In the genomic region with DNA sequence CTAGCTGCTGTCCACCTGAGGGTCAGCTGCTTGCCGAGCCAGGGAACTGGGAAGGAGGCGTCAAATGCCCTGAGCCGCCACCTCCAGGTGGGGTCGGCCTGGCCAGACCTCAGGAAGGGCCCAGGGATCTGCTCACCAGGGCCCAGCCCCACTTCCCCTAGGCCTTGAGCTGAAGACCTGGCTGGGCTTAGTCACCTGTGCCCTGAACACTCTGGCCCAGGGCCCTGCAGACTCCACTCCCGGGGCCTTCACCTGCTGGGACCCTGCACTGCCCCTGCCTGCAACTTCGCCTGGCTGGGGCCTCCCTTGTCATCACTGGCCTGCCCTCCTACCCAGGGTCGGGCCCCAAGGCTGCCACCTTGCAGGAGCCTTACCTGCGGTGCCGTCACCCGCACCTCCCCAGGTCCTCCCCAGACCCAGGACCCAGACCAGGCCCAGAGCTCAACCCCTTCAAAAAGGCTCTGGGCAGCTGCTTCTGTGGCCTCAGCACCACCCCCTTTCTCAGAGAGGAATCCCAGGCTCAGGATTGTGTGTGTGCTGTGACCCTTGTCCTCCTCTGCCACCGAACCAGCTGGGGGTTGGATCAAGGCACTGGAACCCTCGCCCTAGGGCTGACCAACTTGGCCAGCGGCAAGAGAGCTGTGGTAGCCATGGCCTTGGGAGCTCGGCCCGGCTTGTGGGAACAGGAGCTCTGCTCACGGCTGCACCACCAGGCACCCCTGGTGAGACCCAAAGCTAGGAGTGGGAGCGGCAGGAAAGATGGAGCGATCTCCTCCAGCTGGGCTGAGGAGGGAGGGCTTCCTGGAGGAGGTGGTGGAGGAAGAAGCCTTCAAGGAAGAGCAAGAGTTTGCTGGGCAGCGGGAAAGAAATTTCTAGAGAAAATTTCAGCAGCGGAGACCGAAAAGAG, we compare ENCODE assay signal across 1 cellular context.
TF ChIP-seq lines count a peak whose summit lies in the region.

No MANE protein-coding gene starts in this region.

TF ChIP-seq in K562, 482 proteins besides CTCF, POLR2A, EP300 and RAD21 (continued from another document):
- TF ChIP-seq, protein P1, sequence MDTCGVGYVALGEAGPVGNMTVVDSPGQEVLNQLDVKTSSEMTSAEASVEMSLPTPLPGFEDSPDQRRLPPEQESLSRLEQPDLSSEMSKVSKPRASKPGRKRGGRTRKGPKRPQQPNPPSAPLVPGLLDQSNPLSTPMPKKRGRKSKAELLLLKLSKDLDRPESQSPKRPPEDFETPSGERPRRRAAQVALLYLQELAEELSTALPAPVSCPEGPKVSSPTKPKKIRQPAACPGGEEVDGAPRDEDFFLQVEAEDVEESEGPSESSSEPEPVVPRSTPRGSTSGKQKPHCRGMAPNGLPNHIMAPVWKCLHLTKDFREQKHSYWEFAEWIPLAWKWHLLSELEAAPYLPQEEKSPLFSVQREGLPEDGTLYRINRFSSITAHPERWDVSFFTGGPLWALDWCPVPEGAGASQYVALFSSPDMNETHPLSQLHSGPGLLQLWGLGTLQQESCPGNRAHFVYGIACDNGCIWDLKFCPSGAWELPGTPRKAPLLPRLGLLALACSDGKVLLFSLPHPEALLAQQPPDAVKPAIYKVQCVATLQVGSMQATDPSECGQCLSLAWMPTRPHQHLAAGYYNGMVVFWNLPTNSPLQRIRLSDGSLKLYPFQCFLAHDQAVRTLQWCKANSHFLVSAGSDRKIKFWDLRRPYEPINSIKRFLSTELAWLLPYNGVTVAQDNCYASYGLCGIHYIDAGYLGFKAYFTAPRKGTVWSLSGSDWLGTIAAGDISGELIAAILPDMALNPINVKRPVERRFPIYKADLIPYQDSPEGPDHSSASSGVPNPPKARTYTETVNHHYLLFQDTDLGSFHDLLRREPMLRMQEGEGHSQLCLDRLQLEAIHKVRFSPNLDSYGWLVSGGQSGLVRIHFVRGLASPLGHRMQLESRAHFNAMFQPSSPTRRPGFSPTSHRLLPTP (IDR thresholded peaks at IDR 0.05; ENCODE audit: borderline replicate concordance, extremely low read depth, insufficient read length) = peak; percentile 40
- TF ChIP-seq PHF8 (IDR thresholded peaks at IDR 0.05; ENCODE audit: borderline replicate concordance, low read length) (no peak), NCOA4 (IDR thresholded peaks at IDR 0.05; ENCODE audit: partially characterized antibody) (no peak), SMARCA5 (IDR thresholded peaks at IDR 0.05) (peak; percentile 79; the same call in 1 of the 2 replicates), BHLHE40 (IDR thresholded peaks at IDR 0.05; ENCODE audit: low read length) (no peak), ZNF436 (CRISPR knock-in tag; IDR thresholded peaks at IDR 0.05) (peak; percentile 95), SP1 (CRISPR knock-in tag; IDR thresholded peaks at IDR 0.05) (0 out of 2 replicates have a peak, but pooled peaks have one; percentile 51), POLR2AphosphoS5 (IDR thresholded peaks at IDR 0.05; ENCODE audit: control insufficient read depth, insufficient read depth, low read depth, low read length) (no peak), CBX1 (IDR thresholded peaks at IDR 0.05; ENCODE audit: low read depth) (no peak), HDAC2 (IDR thresholded peaks at IDR 0.05) (peak; percentile 14; the same call in 1 of the 2 replicates), RBFOX2 (IDR thresholded peaks at IDR 0.05; ENCODE audit: low read depth, low read length) (no peak)
- TF ChIP-seq, protein P2, sequence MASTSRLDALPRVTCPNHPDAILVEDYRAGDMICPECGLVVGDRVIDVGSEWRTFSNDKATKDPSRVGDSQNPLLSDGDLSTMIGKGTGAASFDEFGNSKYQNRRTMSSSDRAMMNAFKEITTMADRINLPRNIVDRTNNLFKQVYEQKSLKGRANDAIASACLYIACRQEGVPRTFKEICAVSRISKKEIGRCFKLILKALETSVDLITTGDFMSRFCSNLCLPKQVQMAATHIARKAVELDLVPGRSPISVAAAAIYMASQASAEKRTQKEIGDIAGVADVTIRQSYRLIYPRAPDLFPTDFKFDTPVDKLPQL (IDR thresholded peaks at IDR 0.05; ENCODE audit: extremely low read depth, insufficient read length) = no peak
- TF ChIP-seq, protein P3, sequence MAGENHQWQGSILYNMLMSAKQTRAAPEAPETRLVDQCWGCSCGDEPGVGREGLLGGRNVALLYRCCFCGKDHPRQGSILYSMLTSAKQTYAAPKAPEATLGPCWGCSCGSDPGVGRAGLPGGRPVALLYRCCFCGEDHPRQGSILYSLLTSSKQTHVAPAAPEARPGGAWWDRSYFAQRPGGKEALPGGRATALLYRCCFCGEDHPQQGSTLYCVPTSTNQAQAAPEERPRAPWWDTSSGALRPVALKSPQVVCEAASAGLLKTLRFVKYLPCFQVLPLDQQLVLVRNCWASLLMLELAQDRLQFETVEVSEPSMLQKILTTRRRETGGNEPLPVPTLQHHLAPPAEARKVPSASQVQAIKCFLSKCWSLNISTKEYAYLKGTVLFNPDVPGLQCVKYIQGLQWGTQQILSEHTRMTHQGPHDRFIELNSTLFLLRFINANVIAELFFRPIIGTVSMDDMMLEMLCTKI (IDR thresholded peaks at IDR 0.05; ENCODE audit: partially characterized antibody) = no peak
- TF ChIP-seq, protein P4, sequence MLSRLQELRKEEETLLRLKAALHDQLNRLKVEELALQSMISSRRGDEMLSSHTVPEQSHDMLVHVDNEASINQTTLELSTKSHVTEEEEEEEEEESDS (CRISPR knock-in tag; IDR thresholded peaks at IDR 0.05) = no peak
- TF ChIP-seq, protein P5, sequence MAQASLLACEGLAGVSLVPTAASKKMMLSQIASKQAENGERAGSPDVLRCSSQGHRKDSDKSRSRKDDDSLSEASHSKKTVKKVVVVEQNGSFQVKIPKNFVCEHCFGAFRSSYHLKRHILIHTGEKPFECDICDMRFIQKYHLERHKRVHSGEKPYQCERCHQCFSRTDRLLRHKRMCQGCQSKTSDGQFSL (CRISPR knock-in tag; IDR thresholded peaks at IDR 0.05) = no peak; the same call in 1 of the 2 replicates
- TF ChIP-seq, protein P5 (tag; IDR thresholded peaks at IDR 0.05) = no peak
